Comparison of ENCODE assay signal across 8 cellular contexts in the genomic region with DNA sequence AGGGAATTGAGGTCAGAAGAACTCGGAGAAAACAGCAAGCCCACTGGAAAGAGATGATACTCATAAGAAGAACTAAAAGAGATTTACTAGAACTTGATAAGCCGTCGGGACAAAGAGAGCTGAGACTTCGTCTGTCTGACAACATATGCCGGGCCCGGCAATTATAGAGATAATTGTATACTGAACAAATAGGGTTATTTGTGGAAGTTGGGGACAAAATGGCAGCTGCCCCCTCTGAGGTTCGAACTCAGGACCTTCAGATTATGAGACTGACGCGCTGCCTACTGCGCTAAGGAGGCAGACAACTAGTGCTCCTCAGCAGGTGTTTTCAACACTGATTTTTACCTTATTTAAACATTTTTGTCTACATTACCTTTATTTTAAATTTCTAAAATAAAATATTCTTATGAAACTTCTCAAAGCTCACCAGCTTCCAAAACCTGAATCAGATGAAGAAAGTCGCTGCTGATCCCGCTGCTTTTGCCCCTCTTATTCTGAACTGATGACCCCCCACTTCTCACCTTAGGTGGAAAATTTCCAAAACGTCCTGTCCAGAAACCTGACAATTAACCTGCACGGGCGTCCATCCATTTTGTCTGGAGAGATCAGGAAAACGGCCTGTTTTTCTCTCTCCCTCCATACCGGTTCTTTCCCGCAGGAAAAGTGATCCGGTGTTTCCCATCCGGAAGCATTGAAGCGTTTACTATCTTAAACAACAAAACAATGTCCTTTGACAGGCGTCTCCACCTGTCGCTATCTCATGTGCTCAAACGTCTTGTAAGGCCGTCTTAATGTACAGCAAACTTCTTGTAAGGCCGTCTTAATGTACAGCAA. TPM values are rescaled to one million over a fixed set of nuclear protein-coding genes. Genes with fewer than 3 reads are reported as not detected.
DNase-seq lines count a peak whose midpoint lies in the region; ATAC-seq and TF ChIP-seq lines count a peak whose summit lies in the region.

No MANE protein-coding gene starts in this region.

- no peaks in the 10 kb centered on the region for H3K36me3 Mint-ChIP-seq in glutamatergic neuron (ENCODE audit: unreplicated experiment)

- TF ChIP-seq CTCF in glutamatergic neuron (IDR thresholded peaks at IDR 0.05; ENCODE audit: partially characterized antibody, unreplicated experiment), result no peak

- peaks cover 1% of the 10 kb centered on the region for H3K4me1 Mint-ChIP-seq in glutamatergic neuron (ENCODE audit: low read depth, unreplicated experiment)

- no peak for ATAC-seq in HG03108 (IDR thresholded peaks at IDR 0.05; ENCODE audit: unreplicated experiment)

- peak; percentile 70 for DNase-seq in NCI-H510A treated with DMSO at 0.1 percent for 48 hours (lab: John Stamatoyannopoulos, UW)
- DNase-seq in NCI-H510A (lab: John Stamatoyannopoulos, UW), result no peak
- peak; percentile 47 for DNase-seq in HuH-7 (ENCODE audit: low spot score)
- peak; percentile 86 for DNase-seq in RPMI8226
- peak; percentile 82 for DNase-seq in activated effector memory CD4-positive, alpha-beta T cell treated with anti-CD3 and anti-CD28 coated beads, Interleukin-2, amount 50 U/mL, for 16 hours
- DNase-seq in glutamatergic neuron, result peak; percentile 40
- peak; percentile 33 for DNase-seq in pons (ENCODE audit: low spot score)

- peaks cover 17% of the 10 kb centered on the region for H3K27me3 Mint-ChIP-seq in glutamatergic neuron (ENCODE audit: unreplicated experiment)

- H3K27ac Mint-ChIP-seq in glutamatergic neuron (ENCODE audit: unreplicated experiment), result peak overlapping the region; percentile 75

- H3K9me3 Mint-ChIP-seq in glutamatergic neuron (ENCODE audit: unreplicated experiment), result peaks cover 22% of the 10 kb centered on the region

- peak overlapping the region; percentile 96 for H3K4me3 Mint-ChIP-seq in glutamatergic neuron (ENCODE audit: unreplicated experiment)

RNA-seq across cellular contexts. Expression of a gene that starts 29.5 kb away (rescaled TPM):
- 65.2 TPM for total RNA-seq in glutamatergic neuron (ENCODE audit: unreplicated experiment)

RNA-seq across cellular contexts. Expression of a gene that starts 51.9 kb away (rescaled TPM):
- total RNA-seq in glutamatergic neuron (ENCODE audit: unreplicated experiment), result 5.1 TPM
